ENCODE assay signal across 22 cellular contexts in genomic region chr2:56334622-56335021, GRCh38.
DNase-seq lines count a peak whose midpoint lies in the region; ATAC-seq and TF ChIP-seq lines count a peak whose summit lies in the region.
"Had no signal": no experiment of that assay in that cellular context is flagged by ENCODE, and none has a peak within 500 bp of the region (broad histone marks: within the 10 kb centered on the region; RNA-seq: fewer than 3 reads in every experiment).

No MANE protein-coding gene starts in this region.

- H3K4me3 Mint-ChIP-seq in glutamatergic neuron (ENCODE audit: unreplicated experiment), result no peak overlapping the region
- H3K4me3 Mint-ChIP-seq: activated CD8-positive, alpha-beta T cell treated with anti-CD3 and anti-CD28 coated beads for 36 hours; activated T-cell treated with anti-CD3 and anti-CD28 coated beads, Interleukin-2, amount 50 U/mL, for 4 hours; CD4-positive, alpha-beta memory T cell had no signal

- H3K4me1 Mint-ChIP-seq in glutamatergic neuron (ENCODE audit: low read depth, unreplicated experiment), result peaks cover 4% of the 10 kb centered on the region
- H3K4me1 Mint-ChIP-seq: CD4-positive, alpha-beta memory T cell had no signal

- no peaks in the 10 kb centered on the region for H3K9me3 Mint-ChIP-seq in glutamatergic neuron (ENCODE audit: unreplicated experiment)
- H3K9me3 Mint-ChIP-seq: activated CD8-positive, alpha-beta T cell treated with anti-CD3 and anti-CD28 coated beads for 36 hours; activated T-cell treated with anti-CD3 and anti-CD28 coated beads, Interleukin-2, amount 50 U/mL, for 4 hours had no signal

- TF ChIP-seq POLR2A in heart left ventricle (IDR thresholded peaks at IDR 0.05), result no peak
- TF ChIP-seq POLR2A in body of pancreas (IDR thresholded peaks at IDR 0.05), result no peak
- TF ChIP-seq POLR2A in thyroid gland (IDR thresholded peaks at IDR 0.05), result peak in 1 of 2 donors; percentile 13

- H3K27ac ChIP-seq in heart left ventricle, result peak overlapping the region in 8 of 12 donors; percentile 7 to 60 (median 36)
- peak overlapping the region in 2 of 4 donors; percentile 2 to 24 for H3K27ac ChIP-seq in body of pancreas
- peak overlapping the region; percentile 54 to 92 (median 83) for H3K27ac ChIP-seq in thyroid gland

- H3K4me3 ChIP-seq in heart left ventricle, result no peak overlapping the region
- no peak overlapping the region for H3K4me3 ChIP-seq in body of pancreas
- H3K4me3 ChIP-seq in thyroid gland (replicated peaks in 1 of 3), result no peak overlapping the region
- H3K4me3 ChIP-seq: dorsolateral prefrontal cortex had no signal

- H3K27me3 ChIP-seq in heart left ventricle (no peaks in the 10 kb centered on the region), body of pancreas (no peaks in the 10 kb centered on the region), thyroid gland (no peaks in the 10 kb centered on the region)
- H3K27me3 ChIP-seq: dorsolateral prefrontal cortex had no signal

- H3K4me1 ChIP-seq in heart left ventricle (peaks cover 0 to 49% (median 20%) of the 10 kb centered on the region in 12 donors), body of pancreas (peaks cover 18% of the 10 kb centered on the region), thyroid gland (peaks cover 38 to 51% of the 10 kb centered on the region in 2 donors)

- DNase-seq in heart left ventricle, result no peak
- DNase-seq in Right ventricle myocardium inferior (ENCODE audit: missing footprints), result no peak
- no peak for DNase-seq in body of pancreas
- DNase-seq in kidney tubule cell (ENCODE audit: low spot score), result peak; percentile 23
- no peak for DNase-seq in thyroid gland
- DNase-seq in glutamatergic neuron, result no peak
- DNase-seq in DMS114 treated with DMSO at 0.1 percent for 48 hours (lab: John Stamatoyannopoulos, UW; ENCODE audit: unreplicated experiment), result no peak
- no peak for DNase-seq in COLO668 (lab: John Stamatoyannopoulos, UW; ENCODE audit: unreplicated experiment)
- DNase-seq: activated CD8-positive, alpha-beta T cell treated with anti-CD3 and anti-CD28 coated beads for 36 hours; activated naive CD4-positive, alpha-beta T cell treated with anti-CD3 and anti-CD28 coated beads, Interleukin-2, amount 50 U/mL, for 16 hours; activated T-cell treated with anti-CD3 and anti-CD28 coated beads, Interleukin-2, amount 50 U/mL, for 4 hours; CD4-positive, alpha-beta memory T cell; DMS79 treated with DMSO at 0.1 percent for 48 hours; dorsolateral prefrontal cortex; H7; NCI-H1436 treated with DMSO at 0.1 percent for 48 hours; NK-92 treated with Interleukin-12 subunit alpha and Interleukin-12 subunit beta, amount 100 ng/mL, for 24 hours; posterior cingulate gyrus; stimulated activated naive CD8-positive, alpha-beta T cell treated with anti-CD3 and anti-CD28 coated beads, Interleukin-15, Interleukin-2, amounts not matched to agents 100 U/mL and 50 U/mL, for 24 hours; T-helper 1 cell had no signal

- TF ChIP-seq CTCF in heart left ventricle (IDR thresholded peaks at IDR 0.05) (no peak), body of pancreas (IDR thresholded peaks at IDR 0.05) (no peak), thyroid gland (IDR thresholded peaks at IDR 0.05) (no peak), glutamatergic neuron (IDR thresholded peaks at IDR 0.05; ENCODE audit: partially characterized antibody, unreplicated experiment) (no peak)

- no peaks in the 10 kb centered on the region for H3K27me3 Mint-ChIP-seq in glutamatergic neuron (ENCODE audit: unreplicated experiment)
- H3K27me3 Mint-ChIP-seq: activated CD8-positive, alpha-beta T cell treated with anti-CD3 and anti-CD28 coated beads for 36 hours; CD4-positive, alpha-beta memory T cell had no signal

- intact Hi-C loops in heart left ventricle (cut with DNase I), result loop anchor here in 1 of 10 donors (10.0 kb wide), 1 partner anchor 130 kb away; no protein-coding TSS in a partner anchor
- intact Hi-C loops in Right ventricle myocardium inferior (cut with DNase I), result no loop called here
- intact Hi-C loops in body of pancreas (cut with DNase I), result no loop called here
- intact Hi-C loops in thyroid gland (cut with DNase I), result no loop called here

- no peaks in the 10 kb centered on the region for H3K36me3 ChIP-seq in heart left ventricle
- no peaks in the 10 kb centered on the region for H3K36me3 ChIP-seq in body of pancreas (replicated peaks in 1 of 2; ENCODE audit: insufficient read depth in 1 of 2, low read depth in 2 of 2)
- H3K36me3 ChIP-seq in thyroid gland, result no peaks in the 10 kb centered on the region

- H3K9me3 ChIP-seq in heart left ventricle (no peaks in the 10 kb centered on the region), body of pancreas (no peaks in the 10 kb centered on the region), thyroid gland (no peaks in the 10 kb centered on the region)

- H3K27ac Mint-ChIP-seq in glutamatergic neuron (ENCODE audit: unreplicated experiment), result no peak overlapping the region
- H3K27ac Mint-ChIP-seq: activated CD8-positive, alpha-beta T cell treated with anti-CD3 and anti-CD28 coated beads for 36 hours; CD4-positive, alpha-beta memory T cell had no signal

- no peaks in the 10 kb centered on the region for H3K36me3 Mint-ChIP-seq in glutamatergic neuron (ENCODE audit: unreplicated experiment)
- H3K36me3 Mint-ChIP-seq: CD4-positive, alpha-beta memory T cell had no signal

- ATAC-seq in heart left ventricle, result peak in 2 of 4 donors; percentile 50 to 83
- no peak for ATAC-seq in Right ventricle myocardium inferior
- ATAC-seq in body of pancreas, result peak; percentile 50
- ATAC-seq: activated CD8-positive, alpha-beta T cell treated with anti-CD3 and anti-CD28 coated beads for 36 hours; activated T-cell treated with anti-CD3 and anti-CD28 coated beads, Interleukin-2, amount 50 U/mL, for 4 hours; esophagus mucosa; left lobe of liver; stimulated activated naive CD8-positive, alpha-beta T cell treated with anti-CD3 and anti-CD28 coated beads, Interleukin-15, Interleukin-2, amounts not matched to agents 100 U/mL and 50 U/mL, for 24 hours had no signal
